1 cellular context compared by ENCODE assay signal in genomic region chr18:12377556-12378553, GRCh38.
A peak's percentile ranks its signal among the peaks of the same experiment; 100 is the strongest.
TF ChIP-seq lines count a peak whose summit lies in the region.

No MANE protein-coding gene starts in this region.

TF ChIP-seq in HepG2, 621 proteins besides CTCF, POLR2A, EP300 and RAD21 (continued from another document and continues in another):
- TF ChIP-seq ZSCAN5A (CRISPR knock-in tag; IDR thresholded peaks at IDR 0.05; ENCODE audit: borderline replicate concordance) (peak; percentile 21; the same call in 1 of the 2 replicates), ZBTB39 (CRISPR knock-in tag; IDR thresholded peaks at IDR 0.05) (no peak), SAP130 (CRISPR knock-in tag; IDR thresholded peaks at IDR 0.05; ENCODE audit: low read depth) (peak; percentile 85), TCF7 (IDR thresholded peaks at IDR 0.05; ENCODE audit: low read depth) (no peak), WIZ (CRISPR knock-in tag; IDR thresholded peaks at IDR 0.05) (no peak), ZNF629 (CRISPR knock-in tag; conservative IDR thresholded peaks at IDR 0.05) (no peak), ZNF879 (CRISPR knock-in tag; IDR thresholded peaks at IDR 0.05) (no peak), ZNF225 (CRISPR knock-in tag; IDR thresholded peaks at IDR 0.05) (no peak), SIN3A (IDR thresholded peaks at IDR 0.05; ENCODE audit: borderline replicate concordance, low read depth, low read length) (peak; percentile 88), GABPA (IDR thresholded peaks at IDR 0.05; ENCODE audit: low read depth, low read length) (no peak), GABPA (CRISPR knock-in tag; IDR thresholded peaks at IDR 0.05; ENCODE audit: low read depth) (no peak), HNRNPK (IDR thresholded peaks at IDR 0.05; ENCODE audit: low read depth, low read length, poor library complexity, severe bottlenecking) (no peak), NFYB (CRISPR knock-in tag; IDR thresholded peaks at IDR 0.05) (peak; percentile 70), U2AF1 (optimal IDR thresholded peaks at IDR 0.05; ENCODE audit: low read depth, low read length) (no peak), ZNF350 (CRISPR knock-in tag; IDR thresholded peaks at IDR 0.05; ENCODE audit: borderline replicate concordance, low read depth) (0 out of 2 replicates have a peak, but pooled peaks have one; percentile 21), SP2 (CRISPR knock-in tag; IDR thresholded peaks at IDR 0.05) (no peak), BHLHE40 (IDR thresholded peaks at IDR 0.05; ENCODE audit: low read length) (no peak), ZNF780A (CRISPR knock-in tag; IDR thresholded peaks at IDR 0.05) (no peak), FOXO4 (CRISPR knock-in tag; conservative IDR thresholded peaks at IDR 0.05) (no peak), ARNTL (CRISPR knock-in tag; IDR thresholded peaks at IDR 0.05) (no peak; the same call in 1 of the 2 replicates), DMAP1 (CRISPR knock-in tag; IDR thresholded peaks at IDR 0.05) (peak; percentile 78; the same call in 1 of the 2 replicates), TRIM24 (CRISPR knock-in tag; IDR thresholded peaks at IDR 0.05) (no peak), ZNF18 (CRISPR knock-in tag; IDR thresholded peaks at IDR 0.05; ENCODE audit: insufficient replicate concordance) (no peak), XRCC5 (optimal IDR thresholded peaks at IDR 0.05; ENCODE audit: low read length) (no peak), ZBTB4 (CRISPR knock-in tag; IDR thresholded peaks at IDR 0.05; ENCODE audit: borderline replicate concordance) (no peak), HOXD1 (CRISPR knock-in tag; IDR thresholded peaks at IDR 0.05) (no peak), ZNF292 (CRISPR knock-in tag; IDR thresholded peaks at IDR 0.05; ENCODE audit: borderline replicate concordance, low read depth) (peak; percentile 81), ATF2 (CRISPR knock-in tag; IDR thresholded peaks at IDR 0.05) (no peak), ZBTB1 (CRISPR knock-in tag; IDR thresholded peaks at IDR 0.05; ENCODE audit: borderline replicate concordance) (no peak), SMARCE1 (IDR thresholded peaks at IDR 0.05; ENCODE audit: borderline replicate concordance) (no peak), ZKSCAN8 (CRISPR knock-in tag; IDR thresholded peaks at IDR 0.05; ENCODE audit: borderline replicate concordance) (peak; percentile 24; the same call in 1 of the 2 replicates), ARNT2 (CRISPR knock-in tag; IDR thresholded peaks at IDR 0.05; ENCODE audit: low read depth) (no peak), ZBTB8A (CRISPR knock-in tag; IDR thresholded peaks at IDR 0.05; ENCODE audit: borderline replicate concordance, low read depth) (no peak), PHF21A (CRISPR knock-in tag; IDR thresholded peaks at IDR 0.05) (no peak; the same call in 1 of the 2 replicates), ZEB1 (IDR thresholded peaks at IDR 0.05; ENCODE audit: insufficient replicate concordance, low read depth) (no peak), ZNF407 (CRISPR knock-in tag; IDR thresholded peaks at IDR 0.05; ENCODE audit: not compliant biosample characterization) (no peak), ZNF788 (CRISPR knock-in tag; IDR thresholded peaks at IDR 0.05; ENCODE audit: borderline replicate concordance) (peak; percentile 58; the same call in 1 of the 2 replicates), IRF1 (CRISPR knock-in tag; IDR thresholded peaks at IDR 0.05; ENCODE audit: low read depth) (no peak)
